In genomic region chr4:10093801-10094552, GRCh38 we compare ENCODE assay signal across 8 cellular contexts. TPM values are rescaled to one million over a fixed set of nuclear protein-coding genes. Genes with fewer than 3 reads are reported as not detected.
DNase-seq lines count a peak whose midpoint lies in the region; ATAC-seq and TF ChIP-seq lines count a peak whose summit lies in the region.

No MANE protein-coding gene starts in this region.

- intact Hi-C loops in MCF 10A (cut with micrococcal nuclease) (no loop called here), lower lobe of right lung (cut with DNase I) (no loop called here), uterus (cut with DNase I; ENCODE audit: low total_unique reads) (no loop called here)

- POLR2A ChIA-PET in MCF 10A (lab: Yijun Ruan, JAX), result no interaction called here

- no peak for TF ChIP-seq POLR2A in uterus (IDR thresholded peaks at IDR 0.05)

- TF ChIP-seq CTCF in MCF 10A (IDR thresholded peaks at IDR 0.05; ENCODE audit: unreplicated experiment), result no peak
- no peak for TF ChIP-seq CTCF in lower lobe of right lung (IDR thresholded peaks at IDR 0.05)
- TF ChIP-seq CTCF in uterus (IDR thresholded peaks at IDR 0.05), result no peak

- H3K36me3 Mint-ChIP-seq in MCF 10A (ENCODE audit: insufficient read depth, unreplicated experiment), result peaks cover 90% of the 10 kb centered on the region

- H3K27me3 ChIP-seq in lower lobe of right lung (ENCODE audit: low read depth) (no peaks in the 10 kb centered on the region), uterus (no peaks in the 10 kb centered on the region)

- peak; percentile 79 for DNase-seq in activated effector memory CD4-positive, alpha-beta T cell treated with anti-CD3 and anti-CD28 coated beads, Interleukin-2, amount 50 U/mL, for 16 hours
- DNase-seq in activated effector memory CD4-positive, alpha-beta T cell treated with Interleukin-2 at 50 U/mL for 16 hours, result no peak
- DNase-seq in MCF 10A (ENCODE audit: unreplicated experiment) (no peak), lower lobe of right lung (peak; percentile 71), uterus (no peak)

- H3K4me1 ChIP-seq in lower lobe of right lung, result peaks cover 68% of the 10 kb centered on the region
- H3K4me1 ChIP-seq in uterus, result peaks cover 12 to 38% of the 10 kb centered on the region in 2 donors

- no TSS peak for BruUV-seq in MCF 10A (replicated peaks; lab: Mats Ljungman, UMichigan)

- no peaks in the 10 kb centered on the region for H3K27me3 Mint-ChIP-seq in MCF 10A (ENCODE audit: insufficient read depth, unreplicated experiment)

- H3K9me3 ChIP-seq in lower lobe of right lung (no peaks in the 10 kb centered on the region), uterus (no peaks in the 10 kb centered on the region)

- CTCF ChIA-PET in MCF 10A (lab: Yijun Ruan, JAX), result interaction anchor here (0.9 to 1.0 kb wide), 2 partner anchors 30 to 326 kb away, joined by 3 to 6 read pairs; no protein-coding TSS in a partner anchor

- peak; percentile 73 to 81 for ATAC-seq in lower lobe of right lung
- ATAC-seq in activated CD4-positive, CD25-positive, alpha-beta regulatory T cell treated with anti-CD3 and anti-CD28 coated beads, Interleukin-2, amount 50 U/mL, for 24 hours, result no peak
- ATAC-seq in HG03045 (IDR thresholded peaks at IDR 0.05; ENCODE audit: unreplicated experiment), result no peak
- no peak for ATAC-seq in HG02938 (IDR thresholded peaks at IDR 0.05; ENCODE audit: unreplicated experiment)

- H3K4me3 ChIP-seq in lower lobe of right lung (no peak overlapping the region), uterus (no peak overlapping the region)

- H3K4me3 Mint-ChIP-seq in MCF 10A (ENCODE audit: unreplicated experiment), result no peak overlapping the region

- H3K4me1 Mint-ChIP-seq in MCF 10A (ENCODE audit: insufficient read depth, unreplicated experiment), result peaks cover 27% of the 10 kb centered on the region

- H3K27ac ChIP-seq in lower lobe of right lung (peak overlapping the region; percentile 78), uterus (peak overlapping the region; percentile 70 to 85)

- H3K27ac Mint-ChIP-seq in MCF 10A (ENCODE audit: low read depth, unreplicated experiment), result peak overlapping the region; percentile 81

- no peaks in the 10 kb centered on the region for H3K9me3 Mint-ChIP-seq in MCF 10A (ENCODE audit: unreplicated experiment)

- H3K36me3 ChIP-seq in lower lobe of right lung (peaks cover 93% of the 10 kb centered on the region), uterus (no peaks in the 10 kb centered on the region)

RNA-seq across cellular contexts. Expression of gene WDR1, which starts 22.6 kb away (rescaled TPM):
- total RNA-seq in MCF 10A (2022) (240 and 246 TPM in 2 replicates), lower lobe of right lung (233 TPM), uterus (100 to 1,000 TPM; 161 to 517 (median 173) TPM)

Comparison
In these comparisons a context has a peak if more than half of its experiments do, and no peak if none do; other contexts are left out.
1. DNase-seq: peak in activated effector memory CD4-positive, alpha-beta T cell treated with anti-CD3 and anti-CD28 coated beads, Interleukin-2, amount 50 U/mL, for 16 hours (single experiment) and lower lobe of right lung (single experiment); none in activated effector memory CD4-positive, alpha-beta T cell treated with Interleukin-2 at 50 U/mL for 16 hours (single experiment), MCF 10A (single experiment) and uterus (0 of 2).
2. ATAC-seq: peak in lower lobe of right lung (2 of 2); none in activated CD4-positive, CD25-positive, alpha-beta regulatory T cell treated with anti-CD3 and anti-CD28 coated beads, Interleukin-2, amount 50 U/mL, for 24 hours (0 of 2), HG03045 (single experiment) and HG02938 (single experiment).